10 cellular contexts compared by ENCODE assay signal in genomic region chr17:40310882-40311391, GRCh38. TPM values are rescaled to one million over a fixed set of nuclear protein-coding genes. Genes with fewer than 3 reads are reported as not detected.
A peak's percentile ranks its signal among the peaks of the same experiment; 100 is the strongest.
DNase-seq lines count a peak whose midpoint lies in the region; FAIRE-seq and TF ChIP-seq lines count a peak whose summit lies in the region.
"Had no signal": no experiment of that assay in that cellular context is flagged by ENCODE, and none has a peak within 500 bp of the region (broad histone marks: within the 10 kb centered on the region; RNA-seq: fewer than 3 reads in every experiment).

No MANE protein-coding gene starts in this region.

- no peaks in the 10 kb centered on the region for H3K9me3 Mint-ChIP-seq in activated naive CD4-positive, alpha-beta T cell treated with anti-CD3 and anti-CD28 coated beads for 36 hours

- H3K79me2 ChIP-seq in MM.1S (ENCODE audit: low read length), result 0 out of 2 replicates have a peak, but pooled peaks cover 8% of the 10 kb centered on the region
- H3K79me2 ChIP-seq in neural cell (replicated peaks; ENCODE audit: insufficient read depth, low read length), result no peaks in the 10 kb centered on the region

- peak overlapping the region; percentile 85 for H3K4me2 ChIP-seq in MM.1S (ENCODE audit: low read depth, low read length)
- H3K4me2 ChIP-seq in neural cell (ENCODE audit: low read length), result no peak overlapping the region

- H3K4me1 Mint-ChIP-seq in activated naive CD4-positive, alpha-beta T cell treated with anti-CD3 and anti-CD28 coated beads for 36 hours (ENCODE audit: low read depth), result peaks cover 31% of the 10 kb centered on the region

- no peak overlapping the region for H3K4me3 Mint-ChIP-seq in activated naive CD4-positive, alpha-beta T cell treated with anti-CD3 and anti-CD28 coated beads for 36 hours

- FAIRE-seq in frontal cortex (lab: Jason Lieb, UNC), result no peak

- no peak for TF ChIP-seq EP300 in neural cell (conservative IDR thresholded peaks at IDR 0.05; ENCODE audit: poor library complexity, severe bottlenecking)

- CTCF ChIA-PET in activated naive CD4-positive, alpha-beta T cell treated with anti-CD3 and anti-CD28 coated beads for 36 hours (lab: Charles Lee), result interaction anchor here (0.8 to 1.4 kb wide), 4 partner anchors 8 to 44 kb away, joined by 3 to 4 read pairs (median 3); no protein-coding TSS in a partner anchor

- H3K9ac ChIP-seq in MM.1S (ENCODE audit: low read length) (peak overlapping the region; percentile 48; the same call in 1 of the 2 replicates), endocrine pancreas (ENCODE audit: control insufficient read depth, insufficient read depth, low read length) (peak overlapping the region; percentile 2), neural cell (ENCODE audit: low read length) (no peak overlapping the region)

- no peaks in the 10 kb centered on the region for H3K9me2 ChIP-seq in MM.1S (replicated peaks; ENCODE audit: insufficient read depth, low read length)
- no peaks in the 10 kb centered on the region for H3K9me2 ChIP-seq in neural cell (ENCODE audit: insufficient read depth, low read length)

- H3K4me3 ChIP-seq in MM.1S (ENCODE audit: low read length) (no peak overlapping the region), endocrine pancreas (ENCODE audit: control insufficient read depth, insufficient read depth, low read length) (no peak overlapping the region), neural cell (ENCODE audit: low read length) (peak overlapping the region; percentile 75)

- intact Hi-C loops in activated naive CD4-positive, alpha-beta T cell treated with anti-CD3 and anti-CD28 coated beads for 36 hours (cut with micrococcal nuclease), result no loop called here

- no peaks in the 10 kb centered on the region for H3K27me3 ChIP-seq in MM.1S (replicated peaks; ENCODE audit: insufficient read depth, low read length)
- no peaks in the 10 kb centered on the region for H3K27me3 ChIP-seq in endocrine pancreas (ENCODE audit: control insufficient read depth, insufficient read depth, low read length)
- no peaks in the 10 kb centered on the region for H3K27me3 ChIP-seq in neural cell (ENCODE audit: insufficient read depth, low read depth, low read length)

- no peak for TF ChIP-seq CTCF in MM.1S (IDR thresholded peaks at IDR 0.05; ENCODE audit: low read length)
- no peak for TF ChIP-seq CTCF in neural cell (IDR thresholded peaks at IDR 0.05; ENCODE audit: poor library complexity, severe bottlenecking)

- no peak for TF ChIP-seq RAD21 in neural cell (conservative IDR thresholded peaks at IDR 0.05)

- no peak overlapping the region for H2AFZ ChIP-seq in MM.1S (ENCODE audit: low read length)
- H2AFZ ChIP-seq in neural cell (ENCODE audit: low read depth, low read length), result no peak overlapping the region

- H3K36me3 ChIP-seq in MM.1S (replicated peaks; ENCODE audit: insufficient read depth, low read length) (no peaks in the 10 kb centered on the region), endocrine pancreas (ENCODE audit: control insufficient read depth, insufficient read depth, low read length) (no peaks in the 10 kb centered on the region), neural cell (ENCODE audit: insufficient read depth, low read length) (no peaks in the 10 kb centered on the region)

- H3F3A ChIP-seq in MM.1S (ENCODE audit: insufficient read depth, low read length) (peaks cover 50% of the 10 kb centered on the region), neural cell (ENCODE audit: insufficient read depth, low read length, poor library complexity, severe bottlenecking) (no peaks in the 10 kb centered on the region)

- H3K27ac ChIP-seq in MM.1S (ENCODE audit: low read length) (peak overlapping the region; percentile 84; the same call in 1 of the 2 replicates), neural cell (ENCODE audit: low read length) (no peak overlapping the region)

- no peaks in the 10 kb centered on the region for H4K20me1 ChIP-seq in MM.1S (ENCODE audit: insufficient read depth, low read length)
- no peaks in the 10 kb centered on the region for H4K20me1 ChIP-seq in neural cell (ENCODE audit: insufficient read depth)

- H3K4me1 ChIP-seq in MM.1S (ENCODE audit: low read length), result peaks cover 94% of the 10 kb centered on the region
- no peaks in the 10 kb centered on the region for H3K4me1 ChIP-seq in endocrine pancreas (ENCODE audit: control insufficient read depth, insufficient read depth, low read length)

- no peak overlapping the region for H3K27ac Mint-ChIP-seq in activated naive CD4-positive, alpha-beta T cell treated with anti-CD3 and anti-CD28 coated beads for 36 hours

- DNase-seq in AG08396 (ENCODE audit: low spot score), result peak; percentile 1
- no peak for DNase-seq in MM.1S
- no peak for DNase-seq in frontal cortex (ENCODE audit: low spot score in 2 of 2)
- no peak for DNase-seq in NCI-H2196 treated with DMSO at 0.1 percent for 48 hours (lab: John Stamatoyannopoulos, UW; ENCODE audit: unreplicated experiment)
- no peak for DNase-seq in NCI-H1048 (lab: John Stamatoyannopoulos, UW)
- no peak for DNase-seq in activated naive CD4-positive, alpha-beta T cell treated with anti-CD3 and anti-CD28 coated beads for 36 hours
- DNase-seq: stimulated activated naive CD4-positive, alpha-beta T cell treated with Interleukin-2 at 50 U/mL for 16 hours had no signal

- no peaks in the 10 kb centered on the region for H3K9me3 ChIP-seq in MM.1S (replicated peaks; ENCODE audit: insufficient read depth, low read length)
- no peaks in the 10 kb centered on the region for H3K9me3 ChIP-seq in endocrine pancreas (ENCODE audit: control insufficient read depth, low read length)
- H3K9me3 ChIP-seq in neural cell (ENCODE audit: low read length), result no peaks in the 10 kb centered on the region

- H3K36me3 Mint-ChIP-seq in activated naive CD4-positive, alpha-beta T cell treated with anti-CD3 and anti-CD28 coated beads for 36 hours (ENCODE audit: low read depth), result no peaks in the 10 kb centered on the region

- H3K27me3 Mint-ChIP-seq in activated naive CD4-positive, alpha-beta T cell treated with anti-CD3 and anti-CD28 coated beads for 36 hours (ENCODE audit: low read depth), result no peaks in the 10 kb centered on the region

TF ChIP-seq in neural cell, 6 proteins besides CTCF, POLR2A, EP300 and RAD21:
- TF ChIP-seq POLR2AphosphoS5 (IDR thresholded peaks at IDR 0.05), result no peak
- TF ChIP-seq SMC3 (conservative IDR thresholded peaks at IDR 0.05; ENCODE audit: poor library complexity), result no peak
- TF ChIP-seq EZH2 (IDR thresholded peaks at IDR 0.05; ENCODE audit: borderline replicate concordance, insufficient read depth, low read length, poor library complexity, severe bottlenecking), result no peak
- no peak for TF ChIP-seq MXI1 (conservative IDR thresholded peaks at IDR 0.05; ENCODE audit: poor library complexity, severe bottlenecking)
- no peak for TF ChIP-seq REST (IDR thresholded peaks at IDR 0.05; ENCODE audit: borderline replicate concordance)
- no peak for TF ChIP-seq TAF1 (IDR thresholded peaks at IDR 0.05; ENCODE audit: low read depth)

RNA-seq across cellular contexts. Expression of gene RARA, which starts 2.0 kb away (rescaled TPM):
- 4.7 and 6.6 TPM in 2 replicates for polyA plus RNA-seq in neural cell
- 9.7 and 11.2 TPM in 2 replicates for polyA minus RNA-seq in neural cell
- total RNA-seq in frontal cortex, result 4.9 TPM
- 10 to 100 TPM; 16.9 to 18.5 TPM for total RNA-seq in activated naive CD4-positive, alpha-beta T cell treated with anti-CD3 and anti-CD28 coated beads for 36 hours

RNA-seq across cellular contexts. Expression of gene CDC6, which starts 23.3 kb away (rescaled TPM):
- 1.9 and 2.2 TPM in 2 replicates for polyA plus RNA-seq in neural cell
- polyA minus RNA-seq in neural cell, result 3.2 and 3.9 TPM in 2 replicates
- 2.4 TPM for total RNA-seq in frontal cortex
- total RNA-seq in activated naive CD4-positive, alpha-beta T cell treated with anti-CD3 and anti-CD28 coated beads for 36 hours, result 10 to 100 TPM; 86.5 to 90.4 TPM

RNA-seq across cellular contexts. Expression of gene GJD3, which starts 53.6 kb away (rescaled TPM):
- not detected in 2 replicates for polyA plus RNA-seq in neural cell
- 0.73 TPM in 1 of 2 replicates, not detected in the other for polyA minus RNA-seq in neural cell
- total RNA-seq in frontal cortex, result not detected
- not detected for total RNA-seq in activated naive CD4-positive, alpha-beta T cell treated with anti-CD3 and anti-CD28 coated beads for 36 hours
- total RNA-seq: LHCN-M2 had no signal

Comparison
In these comparisons a context has a peak if more than half of its experiments do, and no peak if none do; other contexts are left out.
1. RNA of gene CDC6, which starts 23.3 kb away (total RNA-seq): 86.5 to 90.4 TPM in activated naive CD4-positive, alpha-beta T cell treated with anti-CD3 and anti-CD28 coated beads for 36 hours; 2.4 TPM in frontal cortex (single experiment); every median in the first group is over 10 times any median in the second.